ENCODE assay signal across 9 cellular contexts in genomic region chr20:62797671-62798532, GRCh38. TPM values are rescaled to one million over a fixed set of nuclear protein-coding genes. Genes with fewer than 3 reads are reported as not detected.
DNase-seq lines count a peak whose midpoint lies in the region; ATAC-seq, FAIRE-seq and TF ChIP-seq lines count a peak whose summit lies in the region.
"Had no signal": no experiment of that assay in that cellular context is flagged by ENCODE, and none has a peak within 500 bp of the region (broad histone marks: within the 10 kb centered on the region; RNA-seq: fewer than 3 reads in every experiment).

No MANE protein-coding gene starts in this region.

- H3K9me3 ChIP-seq in K562 (replicated peaks; ENCODE audit: control insufficient read depth, insufficient read depth, low read depth, low read length) = no peaks in the 10 kb centered on the region
- no peaks in the 10 kb centered on the region for H3K9me3 ChIP-seq in naive thymus-derived CD4-positive, alpha-beta T cell (ENCODE audit: control insufficient read depth in 2 of 3, low read length in 3 of 3)

- ATAC-seq in K562 (no peak), HG02973 (IDR thresholded peaks at IDR 0.05; ENCODE audit: unreplicated experiment) (no peak)
- no peak for ATAC-seq in naive thymus-derived CD4-positive, alpha-beta T cell

- peaks cover 0 to 14% (median 8%) of the 10 kb centered on the region in 5 donors for H3K36me3 Mint-ChIP-seq in naive thymus-derived CD4-positive, alpha-beta T cell

- no peak for TF ChIP-seq CTCF in AG10803 (conservative IDR thresholded peaks at IDR 0.05; ENCODE audit: low read length)
- no peak for TF ChIP-seq CTCF in K562 (IDR thresholded peaks at IDR 0.05 in 2 of 3, conservative IDR thresholded peaks at IDR 0.05 in 1 of 3; ENCODE audit: insufficient read depth in 2 of 3, low read depth in 1 of 3, low read length in 3 of 3)

- in situ Hi-C loops in K562 (cut with MboI) = no loop called here

- 92% methylated on average over 14 of the region's 26 CpGs for WGBS in K562 (ENCODE audit: insufficient coverage, low coverage, missing lambda C conversion rate)

- no peak for FAIRE-seq in K562 (lab: Jason Lieb, UNC)
- FAIRE-seq: HTR-8/SVneo had no signal

- H3K27me3 ChIP-seq in K562 (ENCODE audit: control insufficient read depth in 2 of 2, insufficient read depth in 2 of 2, low read length in 2 of 2) = no peaks in the 10 kb centered on the region
- H3K27me3 ChIP-seq in naive thymus-derived CD4-positive, alpha-beta T cell (ENCODE audit: control insufficient read depth in 2 of 2, insufficient read depth in 2 of 2, low read length in 2 of 2) = no peaks in the 10 kb centered on the region

- no TSS peak for BruUV-seq in K562 (replicated peaks; lab: Mats Ljungman, UMichigan)

- H3K79me2 ChIP-seq in K562 (ENCODE audit: control insufficient read depth, insufficient read depth, low read length) = peaks cover 12% of the 10 kb centered on the region; the same call in 2 of the 3 replicates

- no peak for TF ChIP-seq EP300 in K562 (IDR thresholded peaks at IDR 0.05; ENCODE audit: low read length)

- H2AFZ ChIP-seq in K562 (ENCODE audit: low read depth, low read length) = no peak overlapping the region

- H3K4me1 ChIP-seq in K562 (replicated peaks in 1 of 2; ENCODE audit: control insufficient read depth in 2 of 2, insufficient read depth in 2 of 2, low read length in 2 of 2) = peaks cover 10 to 63% of the 10 kb centered on the region in 2 experiments; a peak in 4 of 5 replicates
- H3K4me1 ChIP-seq in naive thymus-derived CD4-positive, alpha-beta T cell (ENCODE audit: control insufficient read depth in 2 of 2, insufficient read depth in 2 of 2, low read length in 2 of 2) = peaks cover 12 to 13% of the 10 kb centered on the region in 2 donors

- CTCF ChIA-PET in K562 (lab: Yijun Ruan, JAX; ENCODE audit: low intra/inter-chr PET ratio) = no interaction called here
- CTCF ChIA-PET in naive thymus-derived CD4-positive, alpha-beta T cell (lab: Charles Lee) = interaction anchor here (2.9 kb wide), 1 partner anchor 11 kb away, joined by 15 read pairs; no protein-coding TSS in a partner anchor

- DNase-seq in AG10803 (ENCODE audit: low read depth) (no peak), HT-29 (ENCODE audit: low spot score) (peak; percentile 91), K562 (ENCODE audit: extremely low read depth in 1 of 4, low spot score in 3 of 4) (no peak), islet precursor cell (no peak), NCI-H748 treated with DMSO at 0.1 percent for 48 hours (lab: John Stamatoyannopoulos, UW) (no peak)
- no peak for DNase-seq in naive thymus-derived CD4-positive, alpha-beta T cell
- DNase-seq in activated effector memory CD4-positive, alpha-beta T cell treated with Interleukin-2 at 50 U/mL for 16 hours = no peak

- H3K4me3 ChIP-seq in AG10803 (ENCODE audit: low read length) = peak overlapping the region; percentile 68
- no peak overlapping the region for H3K4me3 ChIP-seq in K562
- no peak overlapping the region for H3K4me3 ChIP-seq in naive thymus-derived CD4-positive, alpha-beta T cell (ENCODE audit: low read length)

- H3K4me2 ChIP-seq in K562 (ENCODE audit: insufficient read depth, low read length) = no peak overlapping the region

- POLR2A ChIA-PET in K562 (lab: Yijun Ruan, JAX) = interaction anchor here (0.6 kb wide), 1 partner anchor 320 kb away, joined by 3 read pairs; no protein-coding TSS in a partner anchor
- POLR2A ChIA-PET in naive thymus-derived CD4-positive, alpha-beta T cell (lab: Charles Lee) = interaction anchor here (0.6 to 1.2 kb wide), 4 partner anchors 65 to 372 kb away, joined by 3 read pairs; no protein-coding TSS in a partner anchor

- peaks cover 21 to 37% (median 31%) of the 10 kb centered on the region in 7 donors for H3K4me1 Mint-ChIP-seq in naive thymus-derived CD4-positive, alpha-beta T cell

- TF ChIP-seq RAD21 in K562 (CRISPR knock-in tag; conservative IDR thresholded peaks at IDR 0.05 in 1 of 2, IDR thresholded peaks at IDR 0.05 in 1 of 2) = no peak

- H3K27me3 Mint-ChIP-seq in naive thymus-derived CD4-positive, alpha-beta T cell = no peaks in the 10 kb centered on the region

- H3K9me3 Mint-ChIP-seq in naive thymus-derived CD4-positive, alpha-beta T cell = peaks cover 0 to 5% (median 0%) of the 10 kb centered on the region in 11 donors

- H3K9me1 ChIP-seq in K562 (ENCODE audit: control insufficient read depth, insufficient read depth, low read length) = no peaks in the 10 kb centered on the region

- H3K27ac ChIP-seq in K562 (ENCODE audit: extremely low read depth, low read depth, low read length) = no peak overlapping the region
- no peak overlapping the region for H3K27ac ChIP-seq in naive thymus-derived CD4-positive, alpha-beta T cell (ENCODE audit: low read depth, low read length)

- H3K4me3 Mint-ChIP-seq in naive thymus-derived CD4-positive, alpha-beta T cell = peak overlapping the region; percentile 47 to 90 (median 82)

- no peaks in the 10 kb centered on the region for H4K20me1 ChIP-seq in K562 (replicated peaks; ENCODE audit: control insufficient read depth, insufficient read depth, low read length)

- no peak for TF ChIP-seq POLR2A in K562 (conservative IDR thresholded peaks at IDR 0.05)

- intact Hi-C loops in K562 (cut with micrococcal nuclease) = no loop called here
- intact Hi-C loops in naive thymus-derived CD4-positive, alpha-beta T cell (cut with micrococcal nuclease) = loop anchor here (2.0 to 10.0 kb wide), 4 partner anchors 419 to 937 kb away; partner anchors contain the start of genes GMEB2 (in 1 of the 2), LIME1 (in 1 of the 2), PPDPF (in 1 of the 2) and SLC2A4RG (in 1 of the 2)

- H3K9ac ChIP-seq in K562 (ENCODE audit: insufficient read depth in 1 of 2, low read depth in 2 of 2, low read length in 2 of 2) = peak overlapping the region in 1 of 2 experiments; percentile 93; a peak in 3 of 4 replicates

- H3K36me3 ChIP-seq in K562 (ENCODE audit: control insufficient read depth, insufficient read depth, low read length) = peaks cover 39% of the 10 kb centered on the region; the same call in 2 of the 3 replicates
- H3K36me3 ChIP-seq in naive thymus-derived CD4-positive, alpha-beta T cell (ENCODE audit: control insufficient read depth in 2 of 3, insufficient read depth in 3 of 3, low read length in 3 of 3) = peaks cover 0 to 40% (median 0%) of the 10 kb centered on the region in 3 experiments

- peak overlapping the region; percentile 31 to 88 (median 77) for H3K27ac Mint-ChIP-seq in naive thymus-derived CD4-positive, alpha-beta T cell

RNA-seq across cellular contexts. Expression of gene MRGBP, which starts 1.6 kb away (rescaled TPM):
- 88.8 and 98.8 TPM in 2 replicates for total RNA-seq in HT-29 (2014; rRNA removed; shearing (Covaris generic))
- total RNA-seq in K562 (2011; cell fraction: chromatin; rRNA removed; ENCODE audit: low replicate concordance) = 11.0 and 21.6 TPM in 2 replicates
- 16.4 and 17.2 TPM in 2 replicates for total RNA-seq in K562 (2011; cell fraction: nucleolus; rRNA removed)
- total RNA-seq in K562 (2011; cell fraction: nucleoplasm; rRNA removed) = 12.8 and 15.0 TPM in 2 replicates
- 31.3 and 37.0 TPM in 2 replicates for total RNA-seq in K562 (2014; rRNA removed)
- 18.1 TPM in 2 replicates for total RNA-seq in K562 (2014; rRNA removed; fragmentation: Illumina TruSeq; extraction: Trizol)
- 25.2 and 25.7 TPM in 2 replicates for total RNA-seq in K562 (2015; rRNA removed; fragmentation: Illumina TruSeq; extraction: Trizol)
- total RNA-seq in K562 (2021) = 25.1 and 26.1 TPM in 2 replicates
- polyA plus RNA-seq in K562 (2011; rRNA removed) = 18.7 and 20.7 TPM in 2 replicates
- 20.8 and 28.5 TPM in 2 replicates for polyA plus RNA-seq in K562 (2011; cell fraction: cytosol; rRNA removed)
- 27.0 and 39.1 TPM in 2 replicates for polyA plus RNA-seq in K562 (2011; cell fraction: nucleus; rRNA removed)
- polyA plus RNA-seq in K562 (2012) = 14.8 and 21.7 TPM in 2 replicates
- 18.4 and 21.0 TPM in 2 replicates for polyA plus RNA-seq in K562 (2014; fragmentation: Illumina TruSeq; extraction: Trizol)
- 1 to 10 TPM; 1.9 to 2.8 TPM for polyA plus RNA-seq in K562 (2014; fragmentation: Nextera tagmentation; extraction: Ambion mirVana)
- polyA plus RNA-seq in K562 (2014; rRNA removed) = 26.3 and 26.7 TPM in 2 replicates
- polyA minus RNA-seq in K562 (2011; rRNA and poly(A)+ RNA removed) = 12.7 and 15.7 TPM in 2 replicates
- polyA minus RNA-seq in K562 (2011; cell fraction: cytosol; rRNA and poly(A)+ RNA removed) = 9.6 and 11.5 TPM in 2 replicates
- polyA minus RNA-seq in K562 (2011; cell fraction: nucleus; rRNA and poly(A)+ RNA removed) = 9.4 and 12.2 TPM in 2 replicates
- total RNA-seq in naive thymus-derived CD4-positive, alpha-beta T cell = 10 to 100 TPM in 3 of 5 experiments, 1 to 10 TPM in 2; 9.4 to 15.4 (median 12.2) TPM
- polyA plus RNA-seq in naive thymus-derived CD4-positive, alpha-beta T cell = 10 to 100 TPM in 1 of 2 donors, 1 to 10 TPM in 1; 8.1 to 12.6 TPM

RNA-seq across cellular contexts. Expression of gene OGFR, which starts 6.7 kb away (rescaled TPM):
- 197 and 202 TPM in 2 replicates for total RNA-seq in HT-29 (2014; rRNA removed; shearing (Covaris generic))
- total RNA-seq in K562 (2011; cell fraction: chromatin; rRNA removed; ENCODE audit: low replicate concordance) = 16.5 and 43.5 TPM in 2 replicates
- 33.8 and 38.4 TPM in 2 replicates for total RNA-seq in K562 (2011; cell fraction: nucleolus; rRNA removed)
- 22.4 and 24.6 TPM in 2 replicates for total RNA-seq in K562 (2011; cell fraction: nucleoplasm; rRNA removed)
- total RNA-seq in K562 (2014; rRNA removed) (56.3 and 56.5 TPM in 2 replicates), K562 (2014; rRNA removed; fragmentation: Illumina TruSeq; extraction: Trizol) (8.9 and 10.3 TPM in 2 replicates), K562 (2015; rRNA removed; fragmentation: Illumina TruSeq; extraction: Trizol) (17.5 and 18.7 TPM in 2 replicates), K562 (2021) (33.1 and 36.5 TPM in 2 replicates)
- polyA plus RNA-seq in K562 (2011; rRNA removed) (23.3 and 25.4 TPM in 2 replicates), K562 (2014; fragmentation: Illumina TruSeq; extraction: Trizol) (16.6 and 22.0 TPM in 2 replicates), K562 (2014; fragmentation: Nextera tagmentation; extraction: Ambion mirVana) (under 1 TPM; 0.39 TPM), K562 (2014; rRNA removed) (34.2 and 36.7 TPM in 2 replicates)
- polyA plus RNA-seq in K562 (2011; cell fraction: cytosol; rRNA removed) = 15.8 and 36.7 TPM in 2 replicates
- 32.3 and 48.8 TPM in 2 replicates for polyA plus RNA-seq in K562 (2011; cell fraction: nucleus; rRNA removed)
- 21.1 and 26.0 TPM in 2 replicates for polyA plus RNA-seq in K562 (2012)
- polyA minus RNA-seq in K562 (2011; rRNA and poly(A)+ RNA removed) = 17.7 and 23.1 TPM in 2 replicates
- 19.9 and 22.3 TPM in 2 replicates for polyA minus RNA-seq in K562 (2011; cell fraction: cytosol; rRNA and poly(A)+ RNA removed)
- 8.8 and 9.7 TPM in 2 replicates for polyA minus RNA-seq in K562 (2011; cell fraction: nucleus; rRNA and poly(A)+ RNA removed)
- 10 to 100 TPM; 52.3 to 82.7 (median 70.5) TPM for total RNA-seq in naive thymus-derived CD4-positive, alpha-beta T cell
- 10 to 100 TPM; 34.5 to 69.6 TPM for polyA plus RNA-seq in naive thymus-derived CD4-positive, alpha-beta T cell

RNA-seq across cellular contexts. Expression of gene COL9A3, which starts 18.9 kb away (rescaled TPM):
- total RNA-seq in HT-29 (2014; rRNA removed; shearing (Covaris generic)) = 57.4 and 59.7 TPM in 2 replicates
- total RNA-seq in K562 (2011; cell fraction: chromatin; rRNA removed; ENCODE audit: low replicate concordance) = 2.5 and 7.3 TPM in 2 replicates
- total RNA-seq in K562 (2011; cell fraction: nucleolus; rRNA removed) = 4.0 and 4.9 TPM in 2 replicates
- total RNA-seq in K562 (2011; cell fraction: nucleoplasm; rRNA removed) = 2.8 and 4.0 TPM in 2 replicates
- 0.77 and 1.9 TPM in 2 replicates for total RNA-seq in K562 (2014; rRNA removed)
- 0.18 and 0.51 TPM in 2 replicates for total RNA-seq in K562 (2014; rRNA removed; fragmentation: Illumina TruSeq; extraction: Trizol)
- total RNA-seq in K562 (2015; rRNA removed; fragmentation: Illumina TruSeq; extraction: Trizol) = 0.98 and 1.4 TPM in 2 replicates
- 1.3 and 1.7 TPM in 2 replicates for total RNA-seq in K562 (2021)
- polyA plus RNA-seq in K562 (2011; rRNA removed) = 1.3 and 2.5 TPM in 2 replicates
- polyA plus RNA-seq in K562 (2011; cell fraction: cytosol; rRNA removed) = 1.7 and 1.9 TPM in 2 replicates
- 12.1 and 20.8 TPM in 2 replicates for polyA plus RNA-seq in K562 (2011; cell fraction: nucleus; rRNA removed)
- 2.0 and 3.0 TPM in 2 replicates for polyA plus RNA-seq in K562 (2012)
- 0.48 and 0.76 TPM in 2 replicates for polyA plus RNA-seq in K562 (2014; fragmentation: Illumina TruSeq; extraction: Trizol)
- polyA plus RNA-seq in K562 (2014; fragmentation: Nextera tagmentation; extraction: Ambion mirVana) = under 1 TPM in 1 of 2 experiments, not detected in 1; 0.14 TPM
- polyA plus RNA-seq in K562 (2014; rRNA removed) = 3.0 and 3.6 TPM in 2 replicates
- polyA minus RNA-seq in K562 (2011; rRNA and poly(A)+ RNA removed) = 0.35 and 0.87 TPM in 2 replicates
- polyA minus RNA-seq in K562 (2011; cell fraction: cytosol; rRNA and poly(A)+ RNA removed) = 1.3 TPM in 1 of 2 replicates, not detected in the other
- 1.2 and 2.3 TPM in 2 replicates for polyA minus RNA-seq in K562 (2011; cell fraction: nucleus; rRNA and poly(A)+ RNA removed)
- total RNA-seq in naive thymus-derived CD4-positive, alpha-beta T cell = under 1 TPM in 2 of 5 experiments, not detected in 3; 0.32 to 0.59 TPM
- not detected for polyA plus RNA-seq in naive thymus-derived CD4-positive, alpha-beta T cell
